ENCODE assay signal across 1 cellular context in the genomic region with DNA sequence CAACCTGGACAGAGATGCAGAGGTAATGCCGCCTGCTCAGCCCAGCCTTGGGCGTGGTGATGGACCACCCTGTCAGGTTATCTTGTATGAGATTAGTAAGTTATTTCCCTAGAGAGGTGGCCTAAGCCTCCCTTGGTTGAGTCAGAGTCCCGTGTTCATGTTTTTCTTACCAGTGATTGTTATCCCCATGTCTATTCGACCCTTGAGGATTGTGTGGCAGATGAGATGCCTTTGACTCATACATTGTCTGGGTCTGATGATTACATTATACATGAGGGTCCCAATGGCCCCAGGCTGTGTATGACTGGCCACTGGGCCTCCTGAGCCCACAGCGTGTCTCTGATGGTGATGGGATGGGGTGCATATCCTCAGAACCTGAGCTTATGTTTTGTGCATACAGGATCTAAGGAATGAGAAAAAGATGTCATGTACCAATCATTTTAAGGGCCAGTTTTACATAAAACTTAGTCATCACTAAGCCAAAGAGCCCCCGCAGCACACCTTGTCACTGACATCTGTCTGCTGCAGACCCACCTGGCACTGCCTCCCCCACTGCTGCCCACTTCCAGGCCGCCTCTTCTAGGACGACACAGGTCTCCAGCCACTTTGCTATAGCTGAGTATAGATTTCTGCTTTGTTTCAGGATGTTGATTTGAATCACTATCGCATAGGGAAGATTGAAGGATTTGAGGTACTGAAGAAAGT.
TF ChIP-seq lines count a peak whose summit lies in the region.

No MANE protein-coding gene starts in this region.

TF ChIP-seq in endothelial cell of umbilical vein, 7 proteins besides CTCF, POLR2A, EP300 and RAD21 (continued from another document):
- no peak for TF ChIP-seq MYC (IDR thresholded peaks at IDR 0.05; ENCODE audit: low read depth, low read length)
- TF ChIP-seq, protein P1, sequence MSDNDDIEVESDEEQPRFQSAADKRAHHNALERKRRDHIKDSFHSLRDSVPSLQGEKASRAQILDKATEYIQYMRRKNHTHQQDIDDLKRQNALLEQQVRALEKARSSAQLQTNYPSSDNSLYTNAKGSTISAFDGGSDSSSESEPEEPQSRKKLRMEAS (IDR thresholded peaks at IDR 0.05; ENCODE audit: insufficient read depth, insufficient read length): no peak
- peak; percentile 64 for TF ChIP-seq GATA2 (IDR thresholded peaks at IDR 0.05; ENCODE audit: insufficient read depth, insufficient read length, low read depth, low read length)
- TF ChIP-seq POLR2AphosphoS5 (IDR thresholded peaks at IDR 0.05; ENCODE audit: insufficient read depth, low read depth, low read length): no peak
- TF ChIP-seq FOS (IDR thresholded peaks at IDR 0.05; ENCODE audit: borderline replicate concordance, insufficient read depth, low read length): peak; percentile 62
TF ChIP-seq in endothelial cell of umbilical vein: peak in this region for 3.
